Comparison of ENCODE assay signal across 7 cellular contexts in the genomic region with DNA sequence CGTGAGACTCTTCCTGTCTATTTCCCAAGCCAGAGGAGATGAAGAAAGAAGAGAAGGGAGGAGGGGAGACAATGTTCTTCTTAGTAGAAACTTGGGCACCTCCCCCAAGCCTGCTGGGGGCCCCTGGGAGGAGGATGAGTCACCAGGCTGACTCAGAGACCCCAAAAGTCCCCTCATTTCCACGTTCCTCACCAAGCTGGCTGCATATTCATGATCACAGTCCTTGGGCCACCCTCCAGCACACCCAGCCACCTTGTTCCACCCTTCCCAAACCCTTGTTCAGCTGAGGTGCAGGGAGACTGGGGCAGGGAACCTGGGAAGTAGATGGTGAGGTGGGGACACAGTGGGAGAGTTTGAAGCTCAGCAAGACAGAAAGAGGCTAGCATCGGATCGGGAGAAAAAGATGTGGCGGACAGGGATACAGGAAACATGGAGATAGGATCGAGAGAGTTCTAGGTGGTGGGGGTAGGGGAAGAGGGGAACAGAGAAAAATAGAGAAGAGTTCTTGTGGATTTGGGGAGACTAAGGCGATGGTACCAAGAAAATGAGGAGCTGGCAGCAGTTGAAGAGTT. TPM values are rescaled to one million over a fixed set of nuclear protein-coding genes. Genes with fewer than 3 reads are reported as not detected.
DNase-seq lines count a peak whose midpoint lies in the region; ATAC-seq and TF ChIP-seq lines count a peak whose summit lies in the region.

No MANE protein-coding gene starts in this region.

- H3K27me3 ChIP-seq in HUES48 (ENCODE audit: control insufficient read depth, insufficient read depth, low read length): no peaks in the 10 kb centered on the region

- peaks cover 30% of the 10 kb centered on the region for H3K36me3 ChIP-seq in HUES48 (ENCODE audit: control insufficient read depth, insufficient read depth, low read length)

- intact Hi-C loops in posterior vena cava (cut with DNase I): loop anchor here (5.0 to 10.0 kb wide), 3 partner anchors 188 to 301 kb away; no protein-coding TSS in a partner anchor

- ATAC-seq in GM21723 (IDR thresholded peaks at IDR 0.05; ENCODE audit: unreplicated experiment) (no peak), GM18498 (IDR thresholded peaks at IDR 0.05; ENCODE audit: unreplicated experiment) (no peak)

- H3K4me3 ChIP-seq in HUES48 (ENCODE audit: low read depth, low read length) (peak overlapping the region; percentile 91), fibroblast of villous mesenchyme (ENCODE audit: low read depth, low read length) (peak overlapping the region; percentile 97)

- no peak for TF ChIP-seq CTCF in fibroblast of villous mesenchyme (IDR thresholded peaks at IDR 0.05; ENCODE audit: insufficient read depth, low read depth, low read length)

- no peaks in the 10 kb centered on the region for H3K9me3 ChIP-seq in HUES48 (ENCODE audit: control insufficient read depth, insufficient read depth, low read length)

- peaks cover 10% of the 10 kb centered on the region; the same call in 1 of the 2 replicates for H3K4me1 ChIP-seq in HUES48 (ENCODE audit: control insufficient read depth, insufficient read depth, low read length)

- DNase-seq in activated T-cell treated with anti-CD3 and anti-CD28 coated beads for 4 hours (peak; percentile 39), fibroblast of villous mesenchyme (ENCODE audit: low read depth) (peak; percentile 72), posterior vena cava (ENCODE audit: low spot score) (peak; percentile 90), NCI-H526 treated with DMSO at 0.1 percent for 48 hours (lab: John Stamatoyannopoulos, UW) (no peak)

- H3K9ac ChIP-seq in HUES48 (ENCODE audit: low read depth, low read length): peak overlapping the region; percentile 82

- peak overlapping the region; percentile 89 for H3K27ac ChIP-seq in HUES48 (ENCODE audit: low read depth, low read length)

RNA-seq across cellular contexts. Expression of gene RAB13, which starts 0.7 kb away (rescaled TPM):
- total RNA-seq in fibroblast of villous mesenchyme (36.7 and 37.7 TPM in 2 replicates), posterior vena cava (100 to 1,000 TPM; 144 to 149 TPM)

RNA-seq across cellular contexts. Expression of gene RPS27, which starts 5.1 kb away (rescaled TPM):
- 1,538 and 2,013 TPM in 2 replicates for total RNA-seq in fibroblast of villous mesenchyme
- total RNA-seq in posterior vena cava: 1,000 to 10,000 TPM; 1,661 to 1,802 TPM

RNA-seq across cellular contexts. Expression of gene JTB, which starts 8.0 kb away (rescaled TPM):
- total RNA-seq in fibroblast of villous mesenchyme (128 and 135 TPM in 2 replicates), posterior vena cava (10 to 100 TPM; 77.5 to 78.2 TPM)

RNA-seq across cellular contexts. Expression of gene CREB3L4, which starts 17.7 kb away (rescaled TPM):
- total RNA-seq in fibroblast of villous mesenchyme (3.9 TPM in 2 replicates), posterior vena cava (1 to 10 TPM; 3.2 to 5.3 TPM)

RNA-seq across cellular contexts. Expression of gene SLC39A1, which starts 22.1 kb away (rescaled TPM):
- total RNA-seq in fibroblast of villous mesenchyme: 127 and 153 TPM in 2 replicates
- total RNA-seq in posterior vena cava: 10 to 100 TPM; 76.5 to 79.5 TPM
